In genomic region chr13:29754486-29754806, GRCh38 we compare ENCODE assay signal across 14 cellular contexts.
DNase-seq lines count a peak whose midpoint lies in the region; ATAC-seq, FAIRE-seq and TF ChIP-seq lines count a peak whose summit lies in the region.
"Had no signal": no experiment of that assay in that cellular context is flagged by ENCODE, and none has a peak within 500 bp of the region (broad histone marks: within the 10 kb centered on the region; RNA-seq: fewer than 3 reads in every experiment).

No MANE protein-coding gene starts in this region.

- no peaks in the 10 kb centered on the region for H3K79me2 ChIP-seq in endothelial cell of umbilical vein (ENCODE audit: control insufficient read depth, insufficient read depth, low read length)

- intact Hi-C loops in endothelial cell of umbilical vein (cut with micrococcal nuclease): no loop called here

- no peak overlapping the region for H3K9ac ChIP-seq in endothelial cell of umbilical vein (replicated peaks; ENCODE audit: extremely low read depth, insufficient read depth, low read length)
- H3K9ac ChIP-seq: BLaER1 had no signal

- no peaks in the 10 kb centered on the region for H3K36me3 Mint-ChIP-seq in activated T-cell treated with anti-CD3 and anti-CD28 coated beads, Interleukin-2, amount 50 U/mL, for 4 hours (ENCODE audit: insufficient read depth)

- FAIRE-seq in endothelial cell of umbilical vein (lab: Jason Lieb, UNC): no peak
- FAIRE-seq: colon, GM12892 had no signal

- BruUV-seq in endothelial cell of umbilical vein (replicated peaks; lab: Mats Ljungman, UMichigan): no TSS peak

- no peak overlapping the region for H3K4me2 ChIP-seq in endothelial cell of umbilical vein (ENCODE audit: insufficient read depth, low read length)
- H3K4me2 ChIP-seq: BLaER1 had no signal

- POLR2A ChIA-PET in endothelial cell of umbilical vein (lab: Charles Lee): no interaction called here

- peaks cover 9% of the 10 kb centered on the region for H3K27me3 Mint-ChIP-seq in activated T-cell treated with anti-CD3 and anti-CD28 coated beads, Interleukin-2, amount 50 U/mL, for 4 hours (ENCODE audit: low read depth)

- no peak for ATAC-seq in activated T-cell treated with anti-CD3 and anti-CD28 coated beads, Interleukin-2, amount 50 U/mL, for 4 hours
- ATAC-seq in GM18519 (IDR thresholded peaks at IDR 0.05; ENCODE audit: low FRiP score, unreplicated experiment): no peak
- ATAC-seq in gastroesophageal sphincter: no peak

- H3K27ac ChIP-seq in endothelial cell of umbilical vein (ENCODE audit: insufficient read depth, low read depth, low read length) (no peak overlapping the region), gastroesophageal sphincter (no peak overlapping the region), suprapubic skin (no peak overlapping the region)
- H3K27ac ChIP-seq: BLaER1 had no signal

- TF ChIP-seq EP300 in gastroesophageal sphincter (IDR thresholded peaks at IDR 0.05): no peak
- no peak for TF ChIP-seq EP300 in suprapubic skin (IDR thresholded peaks at IDR 0.05)

- H3K36me3 ChIP-seq in endothelial cell of umbilical vein (ENCODE audit: control insufficient read depth in 2 of 2, extremely low read depth in 1 of 2, insufficient read depth in 2 of 2, low read length in 2 of 2) (no peaks in the 10 kb centered on the region), gastroesophageal sphincter (no peaks in the 10 kb centered on the region), suprapubic skin (no peaks in the 10 kb centered on the region)
- H3K36me3 ChIP-seq: BLaER1 had no signal

- H3K4me1 Mint-ChIP-seq in activated T-cell treated with anti-CD3 and anti-CD28 coated beads, Interleukin-2, amount 50 U/mL, for 4 hours (ENCODE audit: low read depth): peaks cover 11% of the 10 kb centered on the region

- H3K27me3 ChIP-seq in endothelial cell of umbilical vein (ENCODE audit: control insufficient read depth in 2 of 2, insufficient read depth in 2 of 2, low read length in 2 of 2) (no peaks in the 10 kb centered on the region), gastroesophageal sphincter (no peaks in the 10 kb centered on the region), suprapubic skin (no peaks in the 10 kb centered on the region)
- H3K27me3 ChIP-seq: BLaER1 had no signal

- 88 to 92% methylated on average over 3 to 4 of the region's 4 CpGs for WGBS in gastroesophageal sphincter (ENCODE audit: low coverage in 1 of 2), 2 donors
- 75% methylated on average over 4 of the region's 4 CpGs for WGBS in suprapubic skin

- no peaks in the 10 kb centered on the region for H3K9me1 ChIP-seq in endothelial cell of umbilical vein (replicated peaks; ENCODE audit: control insufficient read depth, extremely low read depth, insufficient read depth, low read length)

- H3K4me3 Mint-ChIP-seq in activated T-cell treated with anti-CD3 and anti-CD28 coated beads, Interleukin-2, amount 50 U/mL, for 4 hours: no peak overlapping the region
- H3K4me3 Mint-ChIP-seq: neural crest cell had no signal

- no peaks in the 10 kb centered on the region for H4K20me1 ChIP-seq in endothelial cell of umbilical vein (replicated peaks; ENCODE audit: control insufficient read depth, extremely low read depth, insufficient read depth, low read length)
- H4K20me1 ChIP-seq: BLaER1 had no signal

- CTCF ChIA-PET in endothelial cell of umbilical vein (lab: Charles Lee): interaction anchor here (1.1 kb wide), 1 partner anchor 17 kb away, joined by 4 read pairs; no protein-coding TSS in a partner anchor

- H3K4me3 ChIP-seq in endothelial cell of umbilical vein (replicated peaks in 1 of 3; ENCODE audit: insufficient read depth in 1 of 3, low read depth in 1 of 3, low read length in 3 of 3): no peak overlapping the region
- H3K4me3 ChIP-seq in gastroesophageal sphincter: no peak overlapping the region
- H3K4me3 ChIP-seq in suprapubic skin: no peak overlapping the region
- H3K4me3 ChIP-seq: BLaER1 had no signal

- H3K4me1 ChIP-seq in endothelial cell of umbilical vein (ENCODE audit: control insufficient read depth, extremely low read depth, insufficient read depth, low read length): no peaks in the 10 kb centered on the region
- peaks cover 0 to 8% (median 0%) of the 10 kb centered on the region in 3 donors for H3K4me1 ChIP-seq in gastroesophageal sphincter
- no peaks in the 10 kb centered on the region for H3K4me1 ChIP-seq in suprapubic skin

- TF ChIP-seq CTCF in endothelial cell of umbilical vein (IDR thresholded peaks at IDR 0.05; ENCODE audit: extremely low read depth in 1 of 2, insufficient read depth in 1 of 2, low read depth in 1 of 2, low read length in 2 of 2) (no peak), gastroesophageal sphincter (IDR thresholded peaks at IDR 0.05) (no peak), suprapubic skin (IDR thresholded peaks at IDR 0.05) (no peak)

- peak; percentile 6 for DNase-seq in activated T-cell treated with anti-CD3 and anti-CD28 coated beads for 48 hours (ENCODE audit: low read depth)
- no peak for DNase-seq in activated T-cell treated with anti-CD3 and anti-CD28 coated beads, Interleukin-2, amount 50 U/mL, for 4 hours
- DNase-seq in RKO (ENCODE audit: low spot score): peak; percentile 35
- peak; percentile 17 for DNase-seq in endothelial cell of umbilical vein (ENCODE audit: low read depth, low spot score)
- DNase-seq in stimulated activated CD8-positive, alpha-beta memory T cell treated with anti-CD3 and anti-CD28 coated beads, Interleukin-4, amount 100 ng/mL, for 48 hours: peak; percentile 35
- DNase-seq in suprapubic skin (ENCODE audit: low spot score in 2 of 2): no peak
- DNase-seq: NCI-H187, SHP77 treated with DMSO at 0.1 percent for 48 hours had no signal

- no peaks in the 10 kb centered on the region for H3K9me3 ChIP-seq in endothelial cell of umbilical vein (replicated peaks; ENCODE audit: control insufficient read depth, insufficient read depth, low read length)
- H3K9me3 ChIP-seq in gastroesophageal sphincter: no peaks in the 10 kb centered on the region
- H3K9me3 ChIP-seq in suprapubic skin: no peaks in the 10 kb centered on the region
- H3K9me3 ChIP-seq: BLaER1 had no signal

- H3K9me3 Mint-ChIP-seq in activated T-cell treated with anti-CD3 and anti-CD28 coated beads, Interleukin-2, amount 50 U/mL, for 4 hours: peaks cover under 1% of the 10 kb centered on the region
- H3K9me3 Mint-ChIP-seq: neural crest cell had no signal

- dilution Hi-C loops in endothelial cell of umbilical vein (cut with MboI; ENCODE audit: extremely low pct_ligation_motif_present, low sequenced_read_pairs): no loop called here

- no peak overlapping the region for H2AFZ ChIP-seq in endothelial cell of umbilical vein (ENCODE audit: low read depth, low read length)

- TF ChIP-seq POLR2A in endothelial cell of umbilical vein (IDR thresholded peaks at IDR 0.05; ENCODE audit: low read depth, low read length): no peak
- no peak for TF ChIP-seq POLR2A in gastroesophageal sphincter (IDR thresholded peaks at IDR 0.05)
- TF ChIP-seq POLR2A in suprapubic skin (IDR thresholded peaks at IDR 0.05): no peak

TF ChIP-seq in endothelial cell of umbilical vein, 7 proteins besides CTCF, POLR2A, EP300 and RAD21:
- TF ChIP-seq EZH2 (IDR thresholded peaks at IDR 0.05; ENCODE audit: borderline replicate concordance, low read depth, low read length, severe bottlenecking) (no peak), JUN (IDR thresholded peaks at IDR 0.05; ENCODE audit: borderline replicate concordance, insufficient read depth, insufficient read length, low read depth) (no peak), GATA2 (IDR thresholded peaks at IDR 0.05; ENCODE audit: insufficient read depth, insufficient read length, low read depth, low read length) (no peak), FOS (IDR thresholded peaks at IDR 0.05; ENCODE audit: borderline replicate concordance, insufficient read depth, low read length) (no peak), POLR2AphosphoS5 (IDR thresholded peaks at IDR 0.05; ENCODE audit: insufficient read depth, low read depth, low read length) (no peak), MYC (IDR thresholded peaks at IDR 0.05; ENCODE audit: low read depth, low read length) (no peak), MAX (IDR thresholded peaks at IDR 0.05; ENCODE audit: insufficient read depth, insufficient read length) (no peak)

Comparison
In these comparisons a context has a peak if more than half of its experiments do, and no peak if none do; other contexts are left out.
1. DNase-seq: peak in activated T-cell treated with anti-CD3 and anti-CD28 coated beads for 48 hours (single experiment), RKO (single experiment), endothelial cell of umbilical vein (single experiment) and stimulated activated CD8-positive, alpha-beta memory T cell treated with anti-CD3 and anti-CD28 coated beads, Interleukin-4, amount 100 ng/mL, for 48 hours (single experiment); none in activated T-cell treated with anti-CD3 and anti-CD28 coated beads, Interleukin-2, amount 50 U/mL, for 4 hours (single experiment) and suprapubic skin (0 of 2).